Comparison of ENCODE assay signal across 38 cellular contexts in the genomic region with DNA sequence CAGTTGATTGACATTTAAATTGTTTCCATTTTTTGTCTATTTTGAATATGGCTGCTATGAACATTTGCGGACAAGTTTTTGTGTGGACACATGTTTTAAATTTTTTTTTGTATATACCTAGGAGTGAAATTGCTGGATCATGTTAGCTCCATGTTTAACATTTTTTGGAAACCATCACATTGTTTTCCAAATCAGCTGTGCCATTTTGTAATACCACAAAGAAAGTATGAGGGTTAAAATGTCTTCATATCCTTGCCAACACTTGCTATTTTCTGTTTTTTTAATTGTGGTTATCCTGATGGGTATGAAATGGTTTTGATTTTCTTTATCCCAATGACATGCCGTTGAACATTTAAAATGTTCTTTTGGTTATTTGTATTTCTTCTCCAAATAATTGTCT. TPM values are rescaled to one million over a fixed set of nuclear protein-coding genes. Genes with fewer than 3 reads are reported as not detected.
"Had no signal": no experiment of that assay in that cellular context is flagged by ENCODE, and none has a peak within 500 bp of the region (broad histone marks: within the 10 kb centered on the region; RNA-seq: fewer than 3 reads in every experiment).

No MANE protein-coding gene starts in this region.

- H3K9ac ChIP-seq: KMS-11 had no signal

- H3K36me3 ChIP-seq: MG63 had no signal

- DNase-seq: Karpas-422, Kasumi-1, MG63, MM.1S, MV-4-11, NCI-H1048, NCI-H1092, NCI-H1092 treated with DMSO at 0.1 percent for 48 hours, NCI-H1105, NCI-H1105 treated with DMSO at 0.1 percent for 48 hours, NCI-H1417, NCI-H1417 treated with DMSO at 0.1 percent for 48 hours, NCI-H1436 treated with DMSO at 0.1 percent for 48 hours, NCI-H146, NCI-H1694, NCI-H1694 treated with DMSO at 0.1 percent for 48 hours, NCI-H187, NCI-H187 treated with DMSO at 0.1 percent for 48 hours, NCI-H1930, NCI-H2029, NCI-H2029 treated with DMSO at 0.1 percent for 48 hours, NCI-H2081, NCI-H2081 treated with DMSO at 0.1 percent for 48 hours, NCI-H2107, NCI-H2171, NCI-H2171 treated with DMSO at 0.1 percent for 48 hours, NCI-H2227 treated with DMSO at 0.1 percent for 48 hours, NCI-H226, NCI-H345, NCI-H446, NCI-H446 treated with DMSO at 0.1 percent for 48 hours, NCI-H510A, NCI-H510A treated with DMSO at 0.1 percent for 48 hours had no signal

- H3K27me3 ChIP-seq: MG63 had no signal

- H3K4me3 ChIP-seq: MG63 had no signal

- H3K9me3 ChIP-seq: MG63 had no signal

- H3K4me2 ChIP-seq: KMS-11 had no signal

- H3K27ac ChIP-seq: KMS-11 had no signal

RNA-seq across cellular contexts. Expression of a gene that starts 52.1 kb away (rescaled TPM):
- total RNA-seq: LHCN-M2, M059J, MCF 10A, NCI-H460 had no signal
